Comparison of ENCODE assay signal across 20 cellular contexts in the genomic region with DNA sequence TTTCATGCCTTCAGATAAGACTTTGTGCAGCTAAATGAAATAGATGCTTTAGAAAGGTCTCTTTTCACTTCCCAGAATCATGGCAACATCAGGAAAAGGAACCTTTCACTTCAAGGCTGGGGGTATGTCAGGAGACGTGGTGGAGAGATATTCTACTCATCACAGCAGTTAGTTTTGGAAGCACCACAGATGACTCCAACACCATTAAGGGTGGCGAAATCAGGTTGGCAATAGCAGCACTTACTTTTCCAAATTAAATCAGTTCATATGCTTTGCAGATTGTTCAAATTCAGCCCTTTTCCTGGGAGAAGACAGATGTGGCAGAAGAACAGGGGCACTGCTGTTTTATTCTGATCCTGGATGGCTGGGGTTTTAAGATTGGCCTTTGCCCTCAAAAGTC.
DNase-seq lines count a peak whose midpoint lies in the region; ATAC-seq and TF ChIP-seq lines count a peak whose summit lies in the region.
"Had no signal": no experiment of that assay in that cellular context is flagged by ENCODE, and none has a peak within 500 bp of the region (broad histone marks: within the 10 kb centered on the region; RNA-seq: fewer than 3 reads in every experiment).

No MANE protein-coding gene starts in this region.

- peak overlapping the region; percentile 46; the same call in 1 of the 2 replicates for H3K27ac ChIP-seq in DND-41 (ENCODE audit: low read length)
- H3K27ac ChIP-seq: parathyroid adenoma, right lobe of liver, testis had no signal

- H3K9ac ChIP-seq in DND-41 (ENCODE audit: low read depth, low read length): no peak overlapping the region
- H3K9ac ChIP-seq: parathyroid adenoma had no signal

- no peak overlapping the region for H3K4me3 ChIP-seq in DND-41 (ENCODE audit: low read depth in 1 of 2, low read length in 2 of 2)
- H3K4me3 ChIP-seq: GM23338, right lobe of liver, testis had no signal

- peaks cover 67% of the 10 kb centered on the region for H3K36me3 ChIP-seq in DND-41 (ENCODE audit: insufficient read depth, low read length)
- H3K36me3 ChIP-seq: right lobe of liver had no signal

- peaks cover 38% of the 10 kb centered on the region for H3K4me1 ChIP-seq in DND-41 (ENCODE audit: insufficient read depth, low read length)
- H3K4me1 ChIP-seq: Caco-2, parathyroid adenoma, testis had no signal

- peaks cover 2% of the 10 kb centered on the region in 2 donors for H3K36me3 Mint-ChIP-seq in activated T-cell treated with anti-CD3 and anti-CD28 coated beads, Interleukin-2, amount 50 U/mL, for 72 hours (ENCODE audit: insufficient read depth in 2 of 2)
- H3K36me3 Mint-ChIP-seq in activated CD4-positive, alpha-beta memory T cell treated with anti-CD3 and anti-CD28 coated beads, Interleukin-2, amount 10 ng/mL, durations not matched to agents 7 days and 5 days (ENCODE audit: low read depth): peaks cover 38% of the 10 kb centered on the region
- peaks cover 38% of the 10 kb centered on the region for H3K36me3 Mint-ChIP-seq in stimulated activated memory B cell treated with anti-CD40 and anti-IgM and Interleukin-4, amounts not matched to agents 10 μg/mL and 1 μg/mL and 100 μg/mL, for 72 hours

- peaks cover 96% of the 10 kb centered on the region for H3K4me1 Mint-ChIP-seq in activated T-cell treated with anti-CD3 and anti-CD28 coated beads, Interleukin-2, amount 50 U/mL, for 72 hours (ENCODE audit: low read depth)
- peaks cover 91% of the 10 kb centered on the region for H3K4me1 Mint-ChIP-seq in activated CD4-positive, alpha-beta memory T cell treated with anti-CD3 and anti-CD28 coated beads, Interleukin-2, amount 10 ng/mL, durations not matched to agents 7 days and 5 days
- peaks cover 70% of the 10 kb centered on the region for H3K4me1 Mint-ChIP-seq in stimulated activated memory B cell treated with anti-CD40 and anti-IgM and Interleukin-4, amounts not matched to agents 10 μg/mL and 1 μg/mL and 100 μg/mL, for 72 hours

- no peaks in the 10 kb centered on the region for H3K9me3 Mint-ChIP-seq in activated T-cell treated with anti-CD3 and anti-CD28 coated beads, Interleukin-2, amount 50 U/mL, for 72 hours
- H3K9me3 Mint-ChIP-seq in activated CD4-positive, alpha-beta memory T cell treated with anti-CD3 and anti-CD28 coated beads, Interleukin-2, amount 10 ng/mL, durations not matched to agents 7 days and 5 days: no peaks in the 10 kb centered on the region
- no peaks in the 10 kb centered on the region for H3K9me3 Mint-ChIP-seq in stimulated activated memory B cell treated with anti-CD40 and anti-IgM and Interleukin-4, amounts not matched to agents 10 μg/mL and 1 μg/mL and 100 μg/mL, for 72 hours
- H3K9me3 Mint-ChIP-seq: activated naive CD4-positive, alpha-beta T cell treated with anti-CD3 and anti-CD28 coated beads for 36 hours; GM23338 had no signal

- peak overlapping the region; percentile 88 to 89 for H3K4me3 Mint-ChIP-seq in activated T-cell treated with anti-CD3 and anti-CD28 coated beads, Interleukin-2, amount 50 U/mL, for 72 hours
- H3K4me3 Mint-ChIP-seq in activated CD4-positive, alpha-beta memory T cell treated with anti-CD3 and anti-CD28 coated beads, Interleukin-2, amount 10 ng/mL, durations not matched to agents 7 days and 5 days: no peak overlapping the region
- H3K4me3 Mint-ChIP-seq in stimulated activated memory B cell treated with anti-CD40 and anti-IgM and Interleukin-4, amounts not matched to agents 10 μg/mL and 1 μg/mL and 100 μg/mL, for 72 hours: no peak overlapping the region
- H3K4me3 Mint-ChIP-seq: GM23338 had no signal

- no peak overlapping the region for H2AFZ ChIP-seq in DND-41 (ENCODE audit: low read depth, low read length)
- H2AFZ ChIP-seq: GM23338, parathyroid adenoma had no signal

- no peaks in the 10 kb centered on the region for H3K9me3 ChIP-seq in DND-41 (ENCODE audit: insufficient read depth, low read length, severe bottlenecking)
- H3K9me3 ChIP-seq: Caco-2, right lobe of liver, testis had no signal

- no peaks in the 10 kb centered on the region for H3K27me3 ChIP-seq in DND-41 (ENCODE audit: insufficient read depth, low read length, poor library complexity)
- H3K27me3 ChIP-seq: right lobe of liver, testis had no signal

- CTCF ChIA-PET in activated CD4-positive, alpha-beta memory T cell treated with anti-CD3 and anti-CD28 coated beads, Interleukin-2, amount 10 ng/mL, durations not matched to agents 7 days and 5 days (lab: Charles Lee): no interaction called here

- POLR2A ChIA-PET in activated CD4-positive, alpha-beta memory T cell treated with anti-CD3 and anti-CD28 coated beads, Interleukin-2, amount 10 ng/mL, durations not matched to agents 7 days and 5 days (lab: Charles Lee): interaction anchor here (0.7 to 5.8 kb wide), 7 partner anchors 12 to 82 kb away, joined by 3 to 63 read pairs (median 20); no protein-coding TSS in a partner anchor

- H3K27me3 Mint-ChIP-seq in activated T-cell treated with anti-CD3 and anti-CD28 coated beads, Interleukin-2, amount 50 U/mL, for 72 hours (ENCODE audit: low read depth): peaks cover 5% of the 10 kb centered on the region
- H3K27me3 Mint-ChIP-seq in activated CD4-positive, alpha-beta memory T cell treated with anti-CD3 and anti-CD28 coated beads, Interleukin-2, amount 10 ng/mL, durations not matched to agents 7 days and 5 days: peaks cover 4% of the 10 kb centered on the region
- H3K27me3 Mint-ChIP-seq in stimulated activated memory B cell treated with anti-CD40 and anti-IgM and Interleukin-4, amounts not matched to agents 10 μg/mL and 1 μg/mL and 100 μg/mL, for 72 hours: no peaks in the 10 kb centered on the region

- DNase-seq in activated T-cell treated with anti-CD3 and anti-CD28 coated beads, Interleukin-2, amount 50 U/mL, for 72 hours: no peak
- no peak for DNase-seq in activated T-cell treated with anti-CD3 and anti-CD28 coated beads, Interleukin-2, amount 50 U/mL, for 1 hour
- no peak for DNase-seq in DND-41
- DNase-seq in activated CD4-positive, alpha-beta memory T cell treated with anti-CD3 and anti-CD28 coated beads, Interleukin-2, amount 10 ng/mL, durations not matched to agents 7 days and 5 days: no peak
- DNase-seq in activated CD4-positive, CD25-positive, alpha-beta regulatory T cell treated with anti-CD3 and anti-CD28 coated beads, Interleukin-2, amount 50 U/mL, for 72 hours: no peak
- DNase-seq: activated naive CD4-positive, alpha-beta T cell treated with anti-CD3 and anti-CD28 coated beads for 36 hours; Caco-2; effector CD8-positive, alpha-beta T cell; left cardiac atrium; mesenchymal stem cell; NCI-H1048; NCI-H2029 treated with DMSO at 0.1 percent for 48 hours; right lobe of liver; T1000; testis had no signal

- H3K4me2 ChIP-seq in DND-41 (ENCODE audit: insufficient read depth, low read length): no peak overlapping the region
- H3K4me2 ChIP-seq: GM23338 had no signal

- ATAC-seq in activated T-cell treated with anti-CD3 and anti-CD28 coated beads, Interleukin-2, amount 50 U/mL, for 72 hours (replicated peaks in 1 of 2): no peak
- no peak for ATAC-seq in DND-41 (ENCODE audit: insufficient read depth, low read depth)
- ATAC-seq in stimulated activated memory B cell treated with anti-CD40 and anti-IgM and Interleukin-4, amounts not matched to agents 10 μg/mL and 1 μg/mL and 100 μg/mL, for 72 hours: no peak
- ATAC-seq in HG02840 (IDR thresholded peaks at IDR 0.05; ENCODE audit: low FRiP score, unreplicated experiment): no peak
- ATAC-seq: esophagus mucosa, GM23338, left cardiac atrium, right lobe of liver had no signal

- H3K27ac Mint-ChIP-seq in activated T-cell treated with anti-CD3 and anti-CD28 coated beads, Interleukin-2, amount 50 U/mL, for 72 hours: peak overlapping the region; percentile 96
- peak overlapping the region; percentile 94 for H3K27ac Mint-ChIP-seq in activated CD4-positive, alpha-beta memory T cell treated with anti-CD3 and anti-CD28 coated beads, Interleukin-2, amount 10 ng/mL, durations not matched to agents 7 days and 5 days
- peak overlapping the region; percentile 92 for H3K27ac Mint-ChIP-seq in stimulated activated memory B cell treated with anti-CD40 and anti-IgM and Interleukin-4, amounts not matched to agents 10 μg/mL and 1 μg/mL and 100 μg/mL, for 72 hours
- H3K27ac Mint-ChIP-seq: GM23338 had no signal

- peaks cover 98% of the 10 kb centered on the region for H3K79me2 ChIP-seq in DND-41 (ENCODE audit: insufficient read depth, low read length)
- H3K79me2 ChIP-seq: parathyroid adenoma had no signal

- peaks cover 69% of the 10 kb centered on the region for H4K20me1 ChIP-seq in DND-41 (ENCODE audit: insufficient read depth, low read length)

- TF ChIP-seq CTCF in DND-41 (IDR thresholded peaks at IDR 0.05; ENCODE audit: borderline replicate concordance, extremely low read depth, low read length, poor library complexity, severe bottlenecking): no peak

Comparison
In these comparisons a context has a peak if more than half of its experiments do, and no peak if none do; other contexts are left out.
1. H3K4me3 Mint-ChIP-seq: peak in activated T-cell treated with anti-CD3 and anti-CD28 coated beads, Interleukin-2, amount 50 U/mL, for 72 hours (2 of 2); none in activated CD4-positive, alpha-beta memory T cell treated with anti-CD3 and anti-CD28 coated beads, Interleukin-2, amount 10 ng/mL, durations not matched to agents 7 days and 5 days (single experiment) and stimulated activated memory B cell treated with anti-CD40 and anti-IgM and Interleukin-4, amounts not matched to agents 10 μg/mL and 1 μg/mL and 100 μg/mL, for 72 hours (single experiment).
2. Peak in every context shown above with its lines, with median percentiles within 50 percentile points of each other: H3K27ac Mint-ChIP-seq.